In the genomic region with DNA sequence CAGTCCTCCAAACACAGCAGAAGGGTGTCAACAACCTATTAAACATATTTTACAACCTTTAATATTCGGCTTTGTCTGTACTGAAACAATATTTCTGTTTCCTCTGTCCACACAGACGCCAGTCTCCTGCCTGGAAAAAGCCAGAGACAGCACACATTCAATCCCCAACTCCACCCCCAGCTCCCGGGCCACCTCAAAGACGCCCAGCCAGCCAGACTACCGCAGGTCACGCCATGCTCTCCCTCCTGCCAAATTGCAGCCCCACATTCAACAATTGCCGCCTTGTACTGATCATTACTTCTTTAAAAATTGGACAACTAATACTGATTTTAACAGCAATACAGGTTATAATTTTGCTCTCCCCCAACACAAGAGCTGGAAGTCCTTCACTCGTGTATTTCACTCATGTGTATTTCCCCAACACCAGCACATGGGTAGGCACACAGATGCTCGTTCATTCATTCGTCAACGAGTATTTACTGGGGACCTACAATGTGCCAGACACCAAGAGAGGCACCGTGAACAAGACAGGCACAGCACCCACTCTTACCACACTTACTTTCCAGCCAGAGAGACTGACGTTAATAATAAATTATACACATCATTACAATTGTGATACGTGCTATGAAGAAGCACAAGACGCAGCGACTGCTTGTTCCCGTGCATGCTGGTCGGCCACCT, we compare ENCODE assay signal across 1 cellular context.
TF ChIP-seq lines count a peak whose summit lies in the region.

No MANE protein-coding gene starts in this region.

TF ChIP-seq in HCT116, 20 proteins besides CTCF, POLR2A, EP300 and RAD21 (continued from another document):
- TF ChIP-seq, protein P1, sequence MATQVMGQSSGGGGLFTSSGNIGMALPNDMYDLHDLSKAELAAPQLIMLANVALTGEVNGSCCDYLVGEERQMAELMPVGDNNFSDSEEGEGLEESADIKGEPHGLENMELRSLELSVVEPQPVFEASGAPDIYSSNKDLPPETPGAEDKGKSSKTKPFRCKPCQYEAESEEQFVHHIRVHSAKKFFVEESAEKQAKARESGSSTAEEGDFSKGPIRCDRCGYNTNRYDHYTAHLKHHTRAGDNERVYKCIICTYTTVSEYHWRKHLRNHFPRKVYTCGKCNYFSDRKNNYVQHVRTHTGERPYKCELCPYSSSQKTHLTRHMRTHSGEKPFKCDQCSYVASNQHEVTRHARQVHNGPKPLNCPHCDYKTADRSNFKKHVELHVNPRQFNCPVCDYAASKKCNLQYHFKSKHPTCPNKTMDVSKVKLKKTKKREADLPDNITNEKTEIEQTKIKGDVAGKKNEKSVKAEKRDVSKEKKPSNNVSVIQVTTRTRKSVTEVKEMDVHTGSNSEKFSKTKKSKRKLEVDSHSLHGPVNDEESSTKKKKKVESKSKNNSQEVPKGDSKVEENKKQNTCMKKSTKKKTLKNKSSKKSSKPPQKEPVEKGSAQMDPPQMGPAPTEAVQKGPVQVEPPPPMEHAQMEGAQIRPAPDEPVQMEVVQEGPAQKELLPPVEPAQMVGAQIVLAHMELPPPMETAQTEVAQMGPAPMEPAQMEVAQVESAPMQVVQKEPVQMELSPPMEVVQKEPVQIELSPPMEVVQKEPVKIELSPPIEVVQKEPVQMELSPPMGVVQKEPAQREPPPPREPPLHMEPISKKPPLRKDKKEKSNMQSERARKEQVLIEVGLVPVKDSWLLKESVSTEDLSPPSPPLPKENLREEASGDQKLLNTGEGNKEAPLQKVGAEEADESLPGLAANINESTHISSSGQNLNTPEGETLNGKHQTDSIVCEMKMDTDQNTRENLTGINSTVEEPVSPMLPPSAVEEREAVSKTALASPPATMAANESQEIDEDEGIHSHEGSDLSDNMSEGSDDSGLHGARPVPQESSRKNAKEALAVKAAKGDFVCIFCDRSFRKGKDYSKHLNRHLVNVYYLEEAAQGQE (IDR thresholded peaks at IDR 0.05; ENCODE audit: low read depth) = no peak
- TF ChIP-seq ZFX (IDR thresholded peaks at IDR 0.05) = no peak
- TF ChIP-seq FOSL1 (IDR thresholded peaks at IDR 0.05; ENCODE audit: low read depth) = no peak
- no peak for TF ChIP-seq TCF7L2 (IDR thresholded peaks at IDR 0.05; ENCODE audit: borderline replicate concordance, extremely low read depth, insufficient read depth, insufficient read length)
TF ChIP-seq in HCT116: peak in this region for 0.
